26 cellular contexts compared by ENCODE assay signal in the genomic region with DNA sequence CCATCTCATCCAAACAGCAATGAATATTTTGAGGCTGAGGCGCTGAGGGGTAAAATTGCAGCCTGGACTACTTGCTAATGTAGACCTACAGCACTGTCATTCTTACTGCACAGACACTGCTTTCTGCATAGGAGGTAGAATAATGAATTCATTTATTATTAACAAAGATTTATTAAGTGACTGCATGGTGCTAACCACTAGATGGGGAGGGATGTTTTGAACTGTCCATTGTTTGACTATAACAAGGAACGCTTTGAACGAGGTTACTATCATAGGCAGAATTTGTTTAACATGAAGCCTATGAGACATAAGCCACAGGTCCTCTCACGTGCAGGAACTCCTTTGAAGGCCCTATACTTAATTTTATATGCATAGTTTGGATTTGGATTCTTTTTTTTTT.
"Had no signal": no experiment of that assay in that cellular context is flagged by ENCODE, and none has a peak within 500 bp of the region (broad histone marks: within the 10 kb centered on the region; RNA-seq: fewer than 3 reads in every experiment).

No MANE protein-coding gene starts in this region.

- H3K4me3 ChIP-seq: SJSA1 had no signal

- DNase-seq: activated B cell treated with CpG ODN at 0.5 μM for 24 hours; activated CD4-positive, alpha-beta T cell treated with anti-CD3 and anti-CD28 coated beads for 1 hour; activated CD4-positive, alpha-beta T cell treated with anti-CD3 and anti-CD28 coated beads, Interleukin-2, amount 10 ng/mL, durations not matched to agents 24 days and 14 days; activated CD4-positive, alpha-beta T cell treated with anti-CD3 and anti-CD28 coated beads, Interleukin-2, amount 50 U/mL, for 48 hours; activated CD8-positive, alpha-beta memory T cell treated with anti-CD3 and anti-CD28 coated beads, Interleukin-2, amount 10 ng/mL, durations not matched to agents 7 days and 5 days; activated effector memory CD4-positive, alpha-beta T cell treated with Interleukin-2 at 50 U/mL for 16 hours; activated naive CD4-positive, alpha-beta T cell; activated T-cell treated with anti-CD3 and anti-CD28 coated beads, Interleukin-2, amount 50 U/mL, for 24 hours; aorta; central memory CD4-positive, alpha-beta T cell; Karpas-422; MM.1S; NCI-H1105; NCI-H1436 treated with DMSO at 0.1 percent for 48 hours; NCI-H1930; NCI-H345; NCI-H510A; NCI-H526 treated with DMSO at 0.1 percent for 48 hours; NCI-H82; PC-3; SHP77; T-helper 2 cell; T1000 had no signal

- H3K27me3 Mint-ChIP-seq: activated CD4-positive, alpha-beta T cell treated with anti-CD3 and anti-CD28 coated beads, Interleukin-2, amount 10 ng/mL, durations not matched to agents 24 days and 14 days; activated CD8-positive, alpha-beta memory T cell treated with anti-CD3 and anti-CD28 coated beads, Interleukin-2, amount 10 ng/mL, durations not matched to agents 7 days and 5 days; activated naive CD4-positive, alpha-beta T cell treated with anti-CD3 and anti-CD28 coated beads, Interleukin-2, amount 50 U/mL, for 24 hours; activated T-cell treated with anti-CD3 and anti-CD28 coated beads, Interleukin-2, amount 50 U/mL, for 24 hours had no signal

- H3K27ac Mint-ChIP-seq: activated B cell treated with CpG ODN at 0.5 μM for 24 hours; activated CD4-positive, alpha-beta T cell treated with anti-CD3 and anti-CD28 coated beads, Interleukin-2, amount 10 ng/mL, durations not matched to agents 24 days and 14 days; activated CD8-positive, alpha-beta memory T cell treated with anti-CD3 and anti-CD28 coated beads, Interleukin-2, amount 10 ng/mL, durations not matched to agents 7 days and 5 days; activated naive CD4-positive, alpha-beta T cell treated with anti-CD3 and anti-CD28 coated beads, Interleukin-2, amount 50 U/mL, for 24 hours; activated T-cell treated with anti-CD3 and anti-CD28 coated beads, Interleukin-2, amount 50 U/mL, for 24 hours; activated T-helper 1 cell treated with anti-CD3 and anti-CD28 coated beads, Interleukin-12 subunit alpha, Interleukin-12 subunit beta, Interleukin-2, Interleukin-4 antibody, amounts not matched to agents 30 ng/mL and 10 ng/mL and 1 ng/mL, durations not matched to agents 14 hours and 24 hours and 36 hours had no signal

- H3K9me3 ChIP-seq: SJSA1 had no signal

- H3K36me3 ChIP-seq: SJSA1 had no signal

- H3K4me1 ChIP-seq: SJSA1 had no signal

- ATAC-seq: activated CD8-positive, alpha-beta memory T cell treated with anti-CD3 and anti-CD28 coated beads, Interleukin-2, amount 10 ng/mL, durations not matched to agents 7 days and 5 days; PC-3 had no signal

- H3K4me3 Mint-ChIP-seq: activated B cell treated with CpG ODN at 0.5 μM for 24 hours; activated CD4-positive, alpha-beta T cell treated with anti-CD3 and anti-CD28 coated beads, Interleukin-2, amount 10 ng/mL, durations not matched to agents 24 days and 14 days; activated CD8-positive, alpha-beta memory T cell treated with anti-CD3 and anti-CD28 coated beads, Interleukin-2, amount 10 ng/mL, durations not matched to agents 7 days and 5 days; activated naive CD4-positive, alpha-beta T cell treated with anti-CD3 and anti-CD28 coated beads, Interleukin-2, amount 50 U/mL, for 24 hours; activated T-cell treated with anti-CD3 and anti-CD28 coated beads, Interleukin-2, amount 50 U/mL, for 24 hours; activated T-helper 1 cell treated with anti-CD3 and anti-CD28 coated beads, Interleukin-12 subunit alpha, Interleukin-12 subunit beta, Interleukin-2, Interleukin-4 antibody, amounts not matched to agents 30 ng/mL and 10 ng/mL and 1 ng/mL, durations not matched to agents 14 hours and 24 hours and 36 hours had no signal

- H3K27ac ChIP-seq: SJSA1 had no signal

- H3K9me3 Mint-ChIP-seq: activated B cell treated with CpG ODN at 0.5 μM for 24 hours; activated T-helper 1 cell treated with anti-CD3 and anti-CD28 coated beads, Interleukin-12 subunit alpha, Interleukin-12 subunit beta, Interleukin-2, Interleukin-4 antibody, amounts not matched to agents 30 ng/mL and 10 ng/mL and 1 ng/mL, durations not matched to agents 14 hours and 24 hours and 36 hours had no signal

- H3K4me1 Mint-ChIP-seq: activated B cell treated with CpG ODN at 0.5 μM for 24 hours; activated CD4-positive, alpha-beta T cell treated with anti-CD3 and anti-CD28 coated beads, Interleukin-2, amount 10 ng/mL, durations not matched to agents 24 days and 14 days; activated CD8-positive, alpha-beta memory T cell treated with anti-CD3 and anti-CD28 coated beads, Interleukin-2, amount 10 ng/mL, durations not matched to agents 7 days and 5 days; activated naive CD4-positive, alpha-beta T cell treated with anti-CD3 and anti-CD28 coated beads, Interleukin-2, amount 50 U/mL, for 24 hours had no signal

- H3K36me3 Mint-ChIP-seq: activated CD8-positive, alpha-beta memory T cell treated with anti-CD3 and anti-CD28 coated beads, Interleukin-2, amount 10 ng/mL, durations not matched to agents 7 days and 5 days; activated naive CD4-positive, alpha-beta T cell treated with anti-CD3 and anti-CD28 coated beads, Interleukin-2, amount 50 U/mL, for 24 hours had no signal
